ENCODE assay signal across 15 cellular contexts in the genomic region with DNA sequence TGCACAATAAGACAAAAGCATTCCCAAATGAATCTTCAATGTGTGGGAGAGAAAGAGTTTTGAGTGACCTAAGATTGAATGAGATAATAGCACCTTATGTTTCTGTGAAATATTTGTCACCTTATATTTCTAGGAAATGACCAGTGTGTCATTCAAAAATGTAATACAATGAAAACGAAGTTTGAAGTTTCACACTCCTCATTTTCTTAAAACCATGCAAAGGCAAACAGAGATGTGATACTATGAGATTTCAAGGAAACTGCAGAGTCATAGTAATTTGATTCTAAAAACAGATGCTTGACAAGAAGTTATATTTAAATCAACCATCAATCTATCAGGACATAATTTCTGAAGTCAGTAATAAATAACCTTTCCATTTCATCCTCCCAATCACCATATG. TPM values are rescaled to one million over a fixed set of nuclear protein-coding genes. Genes with fewer than 3 reads are reported as not detected.
DNase-seq lines count a peak whose midpoint lies in the region; ATAC-seq and TF ChIP-seq lines count a peak whose summit lies in the region.
"Had no signal": no experiment of that assay in that cellular context is flagged by ENCODE, and none has a peak within 500 bp of the region (broad histone marks: within the 10 kb centered on the region; RNA-seq: fewer than 3 reads in every experiment).

No MANE protein-coding gene starts in this region.

- in situ Hi-C loops in IMR-90 (cut with MboI; ENCODE audit: low sequenced_read_pairs): no loop called here

- no peak overlapping the region for H2BK5ac ChIP-seq in IMR-90 (ENCODE audit: low read depth, low read length, poor library complexity, severe bottlenecking)

- no TSS peak for BruUV-seq in IMR-90 (replicated peaks; lab: Mats Ljungman, UMichigan)

- H3K56ac ChIP-seq in IMR-90 (ENCODE audit: extremely low read depth, insufficient read depth, low read length): no peak overlapping the region

- no peak overlapping the region for H3K4me3 Mint-ChIP-seq in activated CD4-positive, alpha-beta memory T cell treated with anti-CD3 and anti-CD28 coated beads for 36 hours
- no peak overlapping the region for H3K4me3 Mint-ChIP-seq in activated CD4-positive, alpha-beta memory T cell treated with anti-CD3 and anti-CD28 coated beads, Interleukin-2, amount 10 ng/mL, durations not matched to agents 7 days and 5 days

- H3K27ac ChIP-seq in IMR-90 (ENCODE audit: insufficient read depth, low read length): no peak overlapping the region
- no peak overlapping the region for H3K27ac ChIP-seq in esophagus muscularis mucosa (replicated peaks in 1 of 4)

- H2AK9ac ChIP-seq in IMR-90 (replicated peaks; ENCODE audit: low read depth, low read length, poor library complexity): no peak overlapping the region

- H3K4me1 Mint-ChIP-seq in activated CD4-positive, alpha-beta memory T cell treated with anti-CD3 and anti-CD28 coated beads for 36 hours (ENCODE audit: low read depth): peaks cover 14% of the 10 kb centered on the region
- H3K4me1 Mint-ChIP-seq in activated CD4-positive, alpha-beta memory T cell treated with anti-CD3 and anti-CD28 coated beads, Interleukin-2, amount 10 ng/mL, durations not matched to agents 7 days and 5 days: peaks cover 26% of the 10 kb centered on the region
- H3K4me1 Mint-ChIP-seq: IgD-negative memory B cell had no signal

- WGBS in IMR-90 (ENCODE audit: extremely low coverage in 2 of 2, insufficient read length in 1 of 2), 2 experiments: no CpG with 5 or more reads among the region's 1 CpG
- WGBS in esophagus muscularis mucosa: 41% methylated on average over 1 of the region's 1 CpG

- no peaks in the 10 kb centered on the region for H3K9me1 ChIP-seq in IMR-90 (ENCODE audit: insufficient read depth, low read length)

- no peak overlapping the region for H4K8ac ChIP-seq in IMR-90 (ENCODE audit: low read depth in 2 of 2, low read length in 2 of 2)

- CTCF ChIA-PET in activated CD4-positive, alpha-beta memory T cell treated with anti-CD3 and anti-CD28 coated beads for 36 hours (lab: Charles Lee): no interaction called here
- CTCF ChIA-PET in activated CD4-positive, alpha-beta memory T cell treated with anti-CD3 and anti-CD28 coated beads, Interleukin-2, amount 10 ng/mL, durations not matched to agents 7 days and 5 days (lab: Charles Lee): no interaction called here
- CTCF ChIA-PET in IMR-90 (lab: Yijun Ruan, JAX): no interaction called here

- no peak overlapping the region for H4K91ac ChIP-seq in IMR-90 (ENCODE audit: insufficient read depth, low read depth, low read length)

- H3K9me3 Mint-ChIP-seq in activated CD4-positive, alpha-beta memory T cell treated with anti-CD3 and anti-CD28 coated beads for 36 hours: no peaks in the 10 kb centered on the region
- H3K9me3 Mint-ChIP-seq in activated CD4-positive, alpha-beta memory T cell treated with anti-CD3 and anti-CD28 coated beads, Interleukin-2, amount 10 ng/mL, durations not matched to agents 7 days and 5 days: no peaks in the 10 kb centered on the region
- H3K9me3 Mint-ChIP-seq: IgD-negative memory B cell had no signal

- H3K4me2 ChIP-seq in IMR-90 (ENCODE audit: low read depth, low read length): no peak overlapping the region

- H2BK20ac ChIP-seq in IMR-90 (ENCODE audit: low read depth, low read length): no peak overlapping the region

- H2AK5ac ChIP-seq in IMR-90 (ENCODE audit: low read depth, low read length): no peak overlapping the region

- peak overlapping the region; percentile 62 for H3K27ac Mint-ChIP-seq in activated CD4-positive, alpha-beta memory T cell treated with anti-CD3 and anti-CD28 coated beads for 36 hours
- no peak overlapping the region for H3K27ac Mint-ChIP-seq in activated CD4-positive, alpha-beta memory T cell treated with anti-CD3 and anti-CD28 coated beads, Interleukin-2, amount 10 ng/mL, durations not matched to agents 7 days and 5 days
- H3K27ac Mint-ChIP-seq: IgD-negative memory B cell had no signal

- H3K27me3 Mint-ChIP-seq in activated CD4-positive, alpha-beta memory T cell treated with anti-CD3 and anti-CD28 coated beads for 36 hours: no peaks in the 10 kb centered on the region
- H3K27me3 Mint-ChIP-seq in activated CD4-positive, alpha-beta memory T cell treated with anti-CD3 and anti-CD28 coated beads, Interleukin-2, amount 10 ng/mL, durations not matched to agents 7 days and 5 days: no peaks in the 10 kb centered on the region

- H3K4me3 ChIP-seq in IMR-90 (ENCODE audit: insufficient read depth, low read depth, low read length) (no peak overlapping the region), adipocyte (ENCODE audit: low read length) (no peak overlapping the region), neuron (ENCODE audit: low read length) (no peak overlapping the region), esophagus muscularis mucosa (no peak overlapping the region)

- H3K4ac ChIP-seq in IMR-90 (ENCODE audit: low read depth, low read length): no peak overlapping the region

- TF ChIP-seq POLR2A in IMR-90 (IDR thresholded peaks at IDR 0.05; ENCODE audit: low read depth, low read length): no peak
- no peak for TF ChIP-seq POLR2A in esophagus muscularis mucosa (IDR thresholded peaks at IDR 0.05; ENCODE audit: low read depth)

- peak overlapping the region; percentile 44; the same call in 1 of the 2 replicates for H3K23ac ChIP-seq in IMR-90 (ENCODE audit: low read depth, low read length)

- TF ChIP-seq CTCF in IMR-90 (conservative IDR thresholded peaks at IDR 0.05; ENCODE audit: low read depth, low read length) (no peak), esophagus muscularis mucosa (IDR thresholded peaks at IDR 0.05) (no peak)

- peaks cover 4% of the 10 kb centered on the region; the same call in 1 of the 2 replicates for H3K4me1 ChIP-seq in IMR-90 (ENCODE audit: control insufficient read depth, insufficient read depth, low read length)
- H3K4me1 ChIP-seq in adipocyte (ENCODE audit: control insufficient read depth, insufficient read depth, low read length): peaks cover 2% of the 10 kb centered on the region
- H3K4me1 ChIP-seq in neuron (ENCODE audit: insufficient read depth, low read length): peaks cover 12% of the 10 kb centered on the region
- H3K4me1 ChIP-seq in esophagus muscularis mucosa: peaks cover 0 to 5% (median 1%) of the 10 kb centered on the region in 4 donors

- no peaks in the 10 kb centered on the region for H3K36me3 ChIP-seq in IMR-90 (ENCODE audit: control insufficient read depth, insufficient read depth, low read length)
- H3K36me3 ChIP-seq in adipocyte (ENCODE audit: control insufficient read depth, insufficient read depth, low read length, severe bottlenecking): no peaks in the 10 kb centered on the region
- no peaks in the 10 kb centered on the region for H3K36me3 ChIP-seq in neuron (ENCODE audit: insufficient read depth, low read length)
- no peaks in the 10 kb centered on the region for H3K36me3 ChIP-seq in esophagus muscularis mucosa

- 0 out of 3 replicates have a peak overlapping the region, but pooled peaks have one; percentile 1 for H2BK15ac ChIP-seq in IMR-90 (ENCODE audit: low read depth, low read length)

- DNase-seq in activated CD4-positive, alpha-beta memory T cell treated with anti-CD3 and anti-CD28 coated beads for 36 hours: no peak
- DNase-seq in activated CD4-positive, alpha-beta memory T cell treated with anti-CD3 and anti-CD28 coated beads, Interleukin-2, amount 10 ng/mL, durations not matched to agents 7 days and 5 days: no peak
- DNase-seq in IMR-90: no peak
- peak; percentile 19 for DNase-seq in adipocyte (ENCODE audit: low read depth)
- no peak for DNase-seq in kidney tubule cell (ENCODE audit: low spot score)
- DNase-seq in esophagus muscularis mucosa (ENCODE audit: extremely low spot score): no peak
- DNase-seq: C1 segment of cervical spinal cord, HCEC 1CT, NCI-H1092, NCI-H1694, NCI-H774, SIG-M5 had no signal

- POLR2A ChIA-PET in activated CD4-positive, alpha-beta memory T cell treated with anti-CD3 and anti-CD28 coated beads for 36 hours (lab: Charles Lee): interaction anchor here (0.6 kb wide), 1 partner anchor 752 kb away, joined by 3 read pairs; no protein-coding TSS in a partner anchor
- POLR2A ChIA-PET in activated CD4-positive, alpha-beta memory T cell treated with anti-CD3 and anti-CD28 coated beads, Interleukin-2, amount 10 ng/mL, durations not matched to agents 7 days and 5 days (lab: Charles Lee): no interaction called here
- POLR2A ChIA-PET in IMR-90 (lab: Charles Lee; ENCODE audit: unreplicated experiment): no interaction called here

- no peak overlapping the region for H4K5ac ChIP-seq in IMR-90 (ENCODE audit: low read depth, low read length)

- ATAC-seq in IMR-90 (ENCODE audit: low read depth) (no peak), HG02938 (IDR thresholded peaks at IDR 0.05; ENCODE audit: unreplicated experiment) (no peak)

- H3K27me3 ChIP-seq in IMR-90 (ENCODE audit: control insufficient read depth, insufficient read depth, low read length) (no peaks in the 10 kb centered on the region), adipocyte (replicated peaks; ENCODE audit: control insufficient read depth, insufficient read depth, low read length) (no peaks in the 10 kb centered on the region), neuron (ENCODE audit: insufficient read depth, low read length) (no peaks in the 10 kb centered on the region), esophagus muscularis mucosa (no peaks in the 10 kb centered on the region)

- TF ChIP-seq EP300 in esophagus muscularis mucosa (IDR thresholded peaks at IDR 0.05): no peak

- no peak for TF ChIP-seq RAD21 in IMR-90 (IDR thresholded peaks at IDR 0.05; ENCODE audit: low read length)

- H2AFZ ChIP-seq in IMR-90 (replicated peaks; ENCODE audit: low read length, poor library complexity) (no peak overlapping the region), neuron (ENCODE audit: low read depth, low read length) (peak overlapping the region; percentile 28)

- H3K18ac ChIP-seq in IMR-90 (ENCODE audit: low read depth, low read length): no peak overlapping the region

- H3K9me3 ChIP-seq in IMR-90 (ENCODE audit: control insufficient read depth, insufficient read depth, low read length) (no peaks in the 10 kb centered on the region), adipocyte (ENCODE audit: control insufficient read depth, low read length) (no peaks in the 10 kb centered on the region), neuron (ENCODE audit: low read length) (no peaks in the 10 kb centered on the region), esophagus muscularis mucosa (no peaks in the 10 kb centered on the region)

- intact Hi-C loops in activated CD4-positive, alpha-beta memory T cell treated with anti-CD3 and anti-CD28 coated beads for 36 hours (cut with micrococcal nuclease): loop anchor here (1.0 kb wide), 4 partner anchors 13 to 112 kb away; a partner anchor contains a TSS
- intact Hi-C loops in IMR-90 (cut with micrococcal nuclease): no loop called here
- intact Hi-C loops in esophagus muscularis mucosa (cut with DNase I): no loop called here

- no peak overlapping the region for H2BK120ac ChIP-seq in IMR-90 (ENCODE audit: low read depth, low read length)

- H4K20me1 ChIP-seq in IMR-90 (ENCODE audit: insufficient read depth, low read length): no peaks in the 10 kb centered on the region

- no peaks in the 10 kb centered on the region for H3K36me3 Mint-ChIP-seq in activated CD4-positive, alpha-beta memory T cell treated with anti-CD3 and anti-CD28 coated beads for 36 hours
- H3K36me3 Mint-ChIP-seq in activated CD4-positive, alpha-beta memory T cell treated with anti-CD3 and anti-CD28 coated beads, Interleukin-2, amount 10 ng/mL, durations not matched to agents 7 days and 5 days (ENCODE audit: low read depth): no peaks in the 10 kb centered on the region
- H3K36me3 Mint-ChIP-seq: IgD-negative memory B cell had no signal

- H3K79me1 ChIP-seq in IMR-90 (ENCODE audit: low read depth in 1 of 2, low read length in 2 of 2): no peaks in the 10 kb centered on the region

- no peak overlapping the region for H3K14ac ChIP-seq in IMR-90 (replicated peaks; ENCODE audit: low read depth, low read length)

- dilution Hi-C loops in IMR-90 (cut with HindIII; ENCODE audit: low sequenced_read_pairs, unreplicated experiment): no loop called here

- H3K9ac ChIP-seq in IMR-90 (ENCODE audit: low read depth, low read length): no peak overlapping the region
- H3K9ac ChIP-seq in adipocyte (ENCODE audit: low read length): no peak overlapping the region

RNA-seq across cellular contexts. Expression of a gene that starts 13.6 kb away (rescaled TPM):
- total RNA-seq in activated CD4-positive, alpha-beta memory T cell treated with anti-CD3 and anti-CD28 coated beads for 36 hours: 1 to 10 TPM; 6.1 TPM
- total RNA-seq in activated CD4-positive, alpha-beta memory T cell treated with anti-CD3 and anti-CD28 coated beads, Interleukin-2, amount 10 ng/mL, durations not matched to agents 7 days and 5 days: 1 to 10 TPM in 1 of 2 experiments, under 1 TPM in 1; 0.93 to 1.6 TPM
- total RNA-seq in IMR-90 (2012; rRNA removed): 43.6 and 52.2 TPM in 2 replicates
- 4.3 and 5.8 TPM in 2 replicates for polyA plus RNA-seq in IMR-90 (2012; rRNA removed)
- polyA plus RNA-seq in IMR-90 (2012; cell fraction: cytosol; rRNA removed): 3.5 and 4.7 TPM in 2 replicates
- polyA plus RNA-seq in IMR-90 (2012; cell fraction: nucleus; rRNA removed; ENCODE audit: low replicate concordance): 5.0 and 11.1 TPM in 2 replicates
- total RNA-seq in esophagus muscularis mucosa: 10 to 100 TPM; 47.8 to 73.9 (median 54.7) TPM
